Comparison of ENCODE assay signal across 1 cellular context in genomic region chr14:105850853-105851581, GRCh38.
TF ChIP-seq lines count a peak whose summit lies in the region.

No MANE protein-coding gene starts in this region.

TF ChIP-seq in GM12878, 131 proteins besides CTCF, POLR2A, EP300 and RAD21 (continued from another document):
- TF ChIP-seq ZBTB11 (CRISPR knock-in tag; IDR thresholded peaks at IDR 0.05), result peak; percentile 70
- peak; percentile 6; the same call in 1 of the 2 replicates for TF ChIP-seq POLR2AphosphoS5 (IDR thresholded peaks at IDR 0.05; ENCODE audit: low read length)
- TF ChIP-seq NBN (IDR thresholded peaks at IDR 0.05), result 0 out of 2 replicates have a peak, but pooled peaks have one; percentile 24
- TF ChIP-seq CHD2 (IDR thresholded peaks at IDR 0.05; ENCODE audit: borderline replicate concordance, low read depth, low read length), result peak; percentile 43; the same call in 1 of the 2 replicates
- no peak for TF ChIP-seq TAF1 (IDR thresholded peaks at IDR 0.05; ENCODE audit: borderline replicate concordance, low read depth, low read length)
- peak; percentile 53 for TF ChIP-seq E2F8 (IDR thresholded peaks at IDR 0.05; ENCODE audit: low read depth, partially characterized antibody)
- TF ChIP-seq IRF5 (IDR thresholded peaks at IDR 0.05; ENCODE audit: borderline replicate concordance), result no peak
- TF ChIP-seq LARP7 (IDR thresholded peaks at IDR 0.05), result no peak
- TF ChIP-seq PAX5 (IDR thresholded peaks at IDR 0.05; ENCODE audit: borderline replicate concordance, low read depth, low read length), result 0 out of 2 replicates have a peak, but pooled peaks have one; percentile 35
- peak; percentile 35; the same call in 1 of the 2 replicates for TF ChIP-seq MTA2 (IDR thresholded peaks at IDR 0.05; ENCODE audit: low read depth)
- TF ChIP-seq POLR2AphosphoS2 (IDR thresholded peaks at IDR 0.05; ENCODE audit: low read depth, low read length), result peak; percentile 85
- TF ChIP-seq SPI1 (IDR thresholded peaks at IDR 0.05; ENCODE audit: borderline replicate concordance, insufficient read depth, low read depth, low read length), result no peak
